In the genomic region with DNA sequence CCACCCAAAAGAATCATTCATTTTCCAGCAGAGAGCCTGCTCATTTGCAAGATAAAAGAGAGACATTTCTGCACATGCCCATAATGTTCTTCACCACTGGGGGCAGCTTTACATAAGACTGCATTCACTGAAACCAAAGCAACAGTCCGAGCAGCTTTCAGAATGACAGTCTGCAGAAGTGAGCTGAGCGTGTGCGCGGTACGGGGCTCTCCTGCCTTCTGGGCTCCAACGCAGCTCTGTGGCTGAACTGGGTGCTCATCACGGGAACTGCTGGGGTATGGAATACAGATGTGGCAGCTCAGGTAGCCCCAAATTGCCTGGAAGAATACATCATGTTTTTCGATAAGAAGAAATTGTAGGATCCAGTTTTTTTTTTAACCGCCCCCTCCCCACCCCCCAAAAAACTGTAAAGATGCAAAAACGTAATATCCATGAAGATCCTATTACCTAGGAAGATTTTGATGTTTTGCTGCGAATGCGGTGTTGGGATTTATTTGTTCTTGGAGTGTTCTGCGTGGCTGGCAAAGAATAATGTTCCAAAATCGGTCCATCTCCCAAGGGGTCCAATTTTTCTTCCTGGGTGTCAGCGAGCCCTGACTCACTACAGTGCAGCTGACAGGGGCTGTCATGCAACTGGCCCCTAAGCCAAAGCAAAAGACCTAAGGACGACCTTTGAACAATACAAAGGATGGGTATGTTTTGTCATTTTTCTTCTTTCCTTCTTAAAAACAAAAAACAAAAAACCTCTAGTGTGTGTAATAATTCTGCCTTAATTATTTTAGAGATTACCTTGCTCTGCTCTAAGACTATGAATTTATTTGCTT, we compare ENCODE assay signal across 8 cellular contexts. TPM values are rescaled to one million over a fixed set of nuclear protein-coding genes. Genes with fewer than 3 reads are reported as not detected.
DNase-seq lines count a peak whose midpoint lies in the region; ATAC-seq and TF ChIP-seq lines count a peak whose summit lies in the region.

A gene (plus strand): TSS at position 141 of the 824 bp plus-strand sequence.

- H3K9me3 Mint-ChIP-seq in progenitor cell of endocrine pancreas (ENCODE audit: low read depth) (no peaks in the 10 kb centered on the region), immature natural killer cell (peaks cover 0 to 3% (median 0%) of the 10 kb centered on the region in 6 donors)

- H3K36me3 ChIP-seq in adipocyte (ENCODE audit: control insufficient read depth, insufficient read depth, low read length, severe bottlenecking) = no peaks in the 10 kb centered on the region

- intact Hi-C loops in left cardiac atrium (cut with DNase I) = no loop called here

- H3K4me1 ChIP-seq in adipocyte (ENCODE audit: control insufficient read depth, insufficient read depth, low read length) = peaks cover 5% of the 10 kb centered on the region

- TF ChIP-seq CTCF in progenitor cell of endocrine pancreas (IDR thresholded peaks at IDR 0.05; ENCODE audit: unreplicated experiment) = peak; percentile 79

- H3K4me1 Mint-ChIP-seq in progenitor cell of endocrine pancreas (ENCODE audit: low read depth) (peaks cover 17% of the 10 kb centered on the region), immature natural killer cell (no peaks in the 10 kb centered on the region)

- peaks cover 43% of the 10 kb centered on the region for H3K27me3 ChIP-seq in adipocyte (replicated peaks; ENCODE audit: control insufficient read depth, insufficient read depth, low read length)

- no peaks in the 10 kb centered on the region for H3K36me3 Mint-ChIP-seq in progenitor cell of endocrine pancreas (ENCODE audit: insufficient read depth)
- no peaks in the 10 kb centered on the region for H3K36me3 Mint-ChIP-seq in immature natural killer cell

- H3K9ac ChIP-seq in adipocyte (ENCODE audit: low read length) = no peak within 1 kb of the TSS

- peak; percentile 82 for DNase-seq in DMS 273 (lab: John Stamatoyannopoulos, UW; ENCODE audit: unreplicated experiment)
- peak; percentile 1 for DNase-seq in NCI-H446 treated with DMSO at 0.1 percent for 48 hours (lab: John Stamatoyannopoulos, UW)
- DNase-seq in adipocyte (ENCODE audit: low read depth) = peak; percentile 91
- DNase-seq in left cardiac atrium = peak; percentile 25
- peak; percentile 16 for DNase-seq in progenitor cell of endocrine pancreas (ENCODE audit: low spot score, unreplicated experiment)
- no peak for DNase-seq in immature natural killer cell

- H3K4me3 Mint-ChIP-seq in progenitor cell of endocrine pancreas (ENCODE audit: low read depth) (peak within 1 kb of the TSS; percentile 47), immature natural killer cell (no peak within 1 kb of the TSS)

- ATAC-seq in GM18909 (IDR thresholded peaks at IDR 0.05; ENCODE audit: poor library complexity, unreplicated experiment) (peak; percentile 100), HG03095 (IDR thresholded peaks at IDR 0.05; ENCODE audit: unreplicated experiment) (peak; percentile 100), left cardiac atrium (peak; percentile 93 to 96)

- H3K27ac Mint-ChIP-seq in progenitor cell of endocrine pancreas (no peak within 1 kb of the TSS), immature natural killer cell (no peak within 1 kb of the TSS)

- H3K4me3 ChIP-seq in adipocyte (ENCODE audit: low read length) = peak within 1 kb of the TSS; percentile 67

- H3K9me3 ChIP-seq in adipocyte (ENCODE audit: control insufficient read depth, low read length) = no peaks in the 10 kb centered on the region

- H3K27me3 Mint-ChIP-seq in progenitor cell of endocrine pancreas = peaks cover 47% of the 10 kb centered on the region
- peaks cover 2 to 7% (median 3%) of the 10 kb centered on the region in 3 donors for H3K27me3 Mint-ChIP-seq in immature natural killer cell (ENCODE audit: low read depth in 3 of 3)

RNA-seq across cellular contexts. Expression of the gene that starts here (rescaled TPM):
- total RNA-seq in left cardiac atrium = not detected
- not detected in 2 replicates for total RNA-seq in progenitor cell of endocrine pancreas
- not detected for polyA plus RNA-seq in immature natural killer cell

Comparison
In these comparisons a context has a peak if more than half of its experiments do, and no peak if none do; other contexts are left out.
1. Peak in DNase-seq and ATAC-seq in left cardiac atrium; RNA of the gene not detected or under 1 TPM.
2. Peak in DNase-seq in progenitor cell of endocrine pancreas; RNA of the gene not detected or under 1 TPM.
3. DNase-seq: peak in DMS 273 (single experiment), NCI-H446 treated with DMSO at 0.1 percent for 48 hours (single experiment) and adipocyte (single experiment); none in immature natural killer cell (0 of 3).
4. Peak in every context shown above with its lines, with median percentiles within 50 percentile points of each other: ATAC-seq.